Comparison of ENCODE assay signal across 1 cellular context in genomic region chr7:4479367-4480039, GRCh38.
TF ChIP-seq lines count a peak whose summit lies in the region.

No MANE protein-coding gene starts in this region.

TF ChIP-seq in HepG2, 621 proteins besides CTCF, POLR2A, EP300 and RAD21 (continued from another document):
- TF ChIP-seq ATF5 (CRISPR knock-in tag; IDR thresholded peaks at IDR 0.05; ENCODE audit: low read depth) (no peak), NFKBIZ (CRISPR knock-in tag; IDR thresholded peaks at IDR 0.05) (no peak), CCDC6 (CRISPR knock-in tag; IDR thresholded peaks at IDR 0.05) (no peak)
